ENCODE assay signal across 20 cellular contexts in the genomic region with DNA sequence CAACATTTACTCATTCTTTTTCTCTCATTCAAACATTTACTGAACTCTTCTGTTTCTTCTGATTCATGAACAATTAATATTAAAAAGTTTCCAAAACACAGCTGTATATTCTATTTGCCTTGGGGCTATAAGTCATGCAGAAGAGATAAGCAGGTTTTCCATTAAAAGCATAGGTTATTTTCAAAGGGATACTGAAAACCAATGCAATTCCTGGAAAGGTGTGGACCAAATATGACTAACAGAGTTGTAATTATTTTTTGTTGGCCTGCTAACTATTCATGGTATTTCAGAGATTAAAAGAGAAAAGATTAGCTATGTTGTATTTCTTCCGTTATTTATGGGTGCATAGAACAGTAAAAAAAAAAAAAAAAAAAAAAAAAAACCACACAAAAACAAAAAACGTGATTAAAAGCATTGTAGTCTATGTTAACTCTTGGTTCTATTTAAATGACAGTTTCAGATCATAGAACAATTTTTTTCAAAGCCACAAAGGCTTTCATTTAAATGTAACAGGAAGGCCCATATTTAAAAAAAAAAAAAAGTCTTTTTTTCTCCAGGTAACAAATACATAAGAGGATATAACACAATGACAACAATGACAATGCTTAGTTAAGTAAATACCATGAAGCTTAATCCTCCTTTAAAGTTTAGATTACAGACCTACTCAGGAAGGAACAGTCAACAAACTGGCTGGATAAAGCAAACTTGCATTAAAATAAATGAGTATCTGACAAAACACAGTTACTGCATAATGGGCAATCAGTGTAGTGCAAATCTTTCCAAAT.
DNase-seq lines count a peak whose midpoint lies in the region; ATAC-seq and TF ChIP-seq lines count a peak whose summit lies in the region.
"Had no signal": no experiment of that assay in that cellular context is flagged by ENCODE, and none has a peak within 500 bp of the region (broad histone marks: within the 10 kb centered on the region; RNA-seq: fewer than 3 reads in every experiment).

No MANE protein-coding gene starts in this region.

- H3K18ac ChIP-seq in mesendoderm (ENCODE audit: low read length), result no peak overlapping the region

- H3K27me3 ChIP-seq in mesendoderm (ENCODE audit: insufficient read depth, low read length, poor library complexity), result peaks cover 4% of the 10 kb centered on the region
- H3K27me3 ChIP-seq: BE2C, spleen, upper lobe of left lung had no signal

- no peak overlapping the region for H2AK5ac ChIP-seq in mesendoderm (ENCODE audit: low read length)

- H3K79me2 ChIP-seq in mesendoderm (ENCODE audit: control insufficient read depth, insufficient read depth, low read length), result no peaks in the 10 kb centered on the region

- no peak overlapping the region for H2BK5ac ChIP-seq in mesendoderm (ENCODE audit: low read length)

- H2BK15ac ChIP-seq in mesendoderm (replicated peaks; ENCODE audit: low read depth), result no peak overlapping the region

- H2BK120ac ChIP-seq in mesendoderm (ENCODE audit: low read depth, low read length), result no peak overlapping the region

- CTCF ChIA-PET in activated CD4-positive, alpha-beta T cell treated with anti-CD3 and anti-CD28 coated beads, Interleukin-2, amount 10 ng/mL, durations not matched to agents 7 days and 5 days (lab: Charles Lee), result no interaction called here

- intact Hi-C loops in left colon (cut with DNase I, micrococcal nuclease), result no loop called here

- peak overlapping the region; percentile 54 for H3K27ac Mint-ChIP-seq in activated CD4-positive, alpha-beta T cell treated with anti-CD3 and anti-CD28 coated beads, Interleukin-2, amount 10 ng/mL, durations not matched to agents 7 days and 5 days
- H3K27ac Mint-ChIP-seq: brain had no signal

- in situ Hi-C loops in ACHN (cut with HindIII; ENCODE audit: low pct_ligation_motif_present, low pct_unique_long_range_greater_than_20kb, low sequenced_read_pairs), result no loop called here

- WGBS in mesendoderm (ENCODE audit: extremely low coverage, insufficient coverage, low lambda C conversion rate), result no CpG with 5 or more reads among the region's 2 CpGs

- H4K5ac ChIP-seq in mesendoderm (ENCODE audit: low read length), result no peak overlapping the region

- H3K23ac ChIP-seq in mesendoderm (ENCODE audit: low read length), result no peak overlapping the region

- H3K27ac ChIP-seq in mesendoderm (ENCODE audit: low read depth, low read length), result no peak overlapping the region
- H3K27ac ChIP-seq: GM23248, upper lobe of left lung had no signal

- POLR2A ChIA-PET in activated CD4-positive, alpha-beta T cell treated with anti-CD3 and anti-CD28 coated beads, Interleukin-2, amount 10 ng/mL, durations not matched to agents 7 days and 5 days (lab: Charles Lee), result no interaction called here

- no peak for ATAC-seq in left colon

- no peak overlapping the region for H3K4me3 Mint-ChIP-seq in activated CD4-positive, alpha-beta T cell treated with anti-CD3 and anti-CD28 coated beads, Interleukin-2, amount 10 ng/mL, durations not matched to agents 7 days and 5 days
- H3K4me3 Mint-ChIP-seq: activated naive CD8-positive, alpha-beta T cell treated with anti-CD3 and anti-CD28 coated beads, Interleukin-2, amount 10 ng/mL, durations not matched to agents 7 days and 5 days; brain had no signal

- no peak for TF ChIP-seq CTCF in GM10266 (IDR thresholded peaks at IDR 0.05; ENCODE audit: control insufficient read depth, insufficient read depth, low read depth, missing control alignments)

- no peak overlapping the region for H3K4ac ChIP-seq in mesendoderm (ENCODE audit: low read depth, low read length)

- no peaks in the 10 kb centered on the region for H3K36me3 ChIP-seq in mesendoderm (ENCODE audit: control insufficient read depth, insufficient read depth, low read length)
- H3K36me3 ChIP-seq: BE2C, spleen, upper lobe of left lung had no signal

- H3K79me1 ChIP-seq in mesendoderm (ENCODE audit: low read length), result no peaks in the 10 kb centered on the region

- H3K4me2 ChIP-seq in mesendoderm (ENCODE audit: low read length), result no peak overlapping the region

- no peaks in the 10 kb centered on the region for H3K4me1 ChIP-seq in mesendoderm (ENCODE audit: control insufficient read depth, low read depth, low read length)
- H3K4me1 ChIP-seq: spleen, upper lobe of left lung had no signal

- H4K8ac ChIP-seq in mesendoderm (ENCODE audit: low read depth, low read length), result no peak overlapping the region

- peaks cover 27% of the 10 kb centered on the region for H3K4me1 Mint-ChIP-seq in activated CD4-positive, alpha-beta T cell treated with anti-CD3 and anti-CD28 coated beads, Interleukin-2, amount 10 ng/mL, durations not matched to agents 7 days and 5 days
- H3K4me1 Mint-ChIP-seq: brain had no signal

- no peak overlapping the region for H3K9ac ChIP-seq in mesendoderm (ENCODE audit: low read length)
- H3K9ac ChIP-seq: GM23248 had no signal

- no peaks in the 10 kb centered on the region for H3K27me3 Mint-ChIP-seq in activated CD4-positive, alpha-beta T cell treated with anti-CD3 and anti-CD28 coated beads, Interleukin-2, amount 10 ng/mL, durations not matched to agents 7 days and 5 days
- H3K27me3 Mint-ChIP-seq: activated naive CD8-positive, alpha-beta T cell treated with anti-CD3 and anti-CD28 coated beads, Interleukin-2, amount 10 ng/mL, durations not matched to agents 7 days and 5 days; activated T-cell treated with anti-CD3 and anti-CD28 coated beads, Interleukin-2, amount 50 U/mL, for 24 hours; brain had no signal

- peaks cover 2% of the 10 kb centered on the region for H3K36me3 Mint-ChIP-seq in activated CD4-positive, alpha-beta T cell treated with anti-CD3 and anti-CD28 coated beads, Interleukin-2, amount 10 ng/mL, durations not matched to agents 7 days and 5 days (ENCODE audit: low read depth)
- H3K36me3 Mint-ChIP-seq: brain had no signal

- peaks cover 7% of the 10 kb centered on the region for H3K9me3 Mint-ChIP-seq in activated CD4-positive, alpha-beta T cell treated with anti-CD3 and anti-CD28 coated beads, Interleukin-2, amount 10 ng/mL, durations not matched to agents 7 days and 5 days
- H3K9me3 Mint-ChIP-seq: activated T-cell treated with anti-CD3 and anti-CD28 coated beads, Interleukin-2, amount 50 U/mL, for 24 hours; brain had no signal

- no peak overlapping the region for H3K4me3 ChIP-seq in mesendoderm (ENCODE audit: low read length)
- H3K4me3 ChIP-seq: GM23248, lung, spleen, upper lobe of left lung had no signal

- H3K56ac ChIP-seq in mesendoderm (ENCODE audit: low read length), result no peak overlapping the region

- DNase-seq in activated CD4-positive, alpha-beta T cell treated with anti-CD3 and anti-CD28 coated beads, Interleukin-2, amount 10 ng/mL, durations not matched to agents 7 days and 5 days, result no peak
- DNase-seq in activated CD4-positive, alpha-beta T cell treated with anti-CD3 and anti-CD28 coated beads for 1 hour, result no peak
- DNase-seq in M059J (ENCODE audit: low read depth) (peak; percentile 38), amniotic epithelial cell (ENCODE audit: low read depth) (peak; percentile 8), mesendoderm (peak; percentile 35), left colon (no peak), ACHN (no peak), GM10266 (ENCODE audit: extremely low spot score) (no peak)
- DNase-seq: activated naive CD8-positive, alpha-beta T cell treated with anti-CD3 and anti-CD28 coated beads, Interleukin-2, amount 10 ng/mL, durations not matched to agents 7 days and 5 days; activated T-cell treated with anti-CD3 and anti-CD28 coated beads, Interleukin-2, amount 50 U/mL, for 24 hours; BE2C; GM23248; NCI-H146; NCI-H82; nucleus accumbens; SHP77 treated with DMSO at 0.1 percent for 48 hours; spleen; upper lobe of left lung had no signal

Comparison
In these comparisons a context has a peak if more than half of its experiments do, and no peak if none do; other contexts are left out.
1. DNase-seq: peak in M059J (single experiment), amniotic epithelial cell (single experiment) and mesendoderm (single experiment); none in activated CD4-positive, alpha-beta T cell treated with anti-CD3 and anti-CD28 coated beads, Interleukin-2, amount 10 ng/mL, durations not matched to agents 7 days and 5 days (single experiment), activated CD4-positive, alpha-beta T cell treated with anti-CD3 and anti-CD28 coated beads for 1 hour (single experiment), left colon (0 of 2), ACHN (single experiment) and GM10266 (single experiment).